In the genomic region with DNA sequence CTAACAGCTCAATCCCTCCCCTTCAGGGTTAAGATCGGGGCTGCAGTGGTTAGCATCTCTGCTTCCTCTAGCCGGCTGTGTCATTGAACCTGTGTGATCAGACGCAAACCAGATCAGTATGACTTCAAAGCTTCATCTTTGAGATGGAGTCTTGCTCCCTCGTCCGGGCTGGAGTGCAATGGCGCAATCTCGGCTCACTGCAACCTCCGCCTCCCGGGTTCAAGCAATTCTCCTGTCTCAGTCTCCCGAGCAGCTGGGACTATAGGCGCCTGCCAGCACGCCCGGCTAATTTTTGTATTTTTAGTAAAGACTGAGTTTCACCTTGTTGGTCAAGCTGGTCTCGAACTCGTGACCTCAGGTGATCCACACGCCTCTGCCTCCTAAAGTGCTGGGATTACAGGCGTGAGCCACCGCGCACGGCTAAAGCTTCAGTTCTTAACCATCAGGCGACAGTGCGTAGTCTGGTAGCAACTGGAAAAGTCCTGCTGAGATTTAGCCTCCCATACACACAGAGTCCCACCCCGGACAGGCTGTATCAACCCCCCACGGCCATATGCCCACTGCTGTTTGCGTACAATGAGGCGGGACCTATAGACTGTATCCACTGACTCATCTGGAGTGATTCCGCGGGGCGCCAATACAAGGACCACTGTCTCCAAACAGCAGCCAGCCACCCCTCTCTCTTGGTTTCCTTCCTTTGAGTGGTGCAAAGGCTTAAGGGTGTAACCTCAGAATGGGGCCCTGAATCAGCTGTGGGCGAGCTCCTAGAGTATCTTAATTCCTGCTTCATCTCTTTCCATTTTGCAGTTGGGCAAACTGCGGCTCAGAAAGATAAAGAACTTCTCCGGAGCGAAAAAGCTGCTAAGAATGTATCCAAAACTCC, we compare ENCODE assay signal across 8 cellular contexts. TPM values are rescaled to one million over a fixed set of nuclear protein-coding genes. Genes with fewer than 3 reads are reported as not detected.
DNase-seq lines count a peak whose midpoint lies in the region; ATAC-seq and TF ChIP-seq lines count a peak whose summit lies in the region.

No MANE protein-coding gene starts in this region.

- H3K9me3 ChIP-seq in thoracic aorta, result no peaks in the 10 kb centered on the region

- DNase-seq in CMK (ENCODE audit: low read depth) (peak; percentile 74), RPMI7951 (ENCODE audit: low read depth) (peak; percentile 87), activated gamma-delta T cell (lab: John Stamatoyannopoulos, UW) (peak; percentile 15), foreskin keratinocyte (peak in 1 of 2 donors; percentile 83), occipital lobe (lab: John Stamatoyannopoulos, UW) (peak; percentile 64), thoracic aorta (ENCODE audit: low spot score) (peak; percentile 21)

- TF ChIP-seq CTCF in foreskin keratinocyte (conservative IDR thresholded peaks at IDR 0.05) (peak; percentile 45), thoracic aorta (IDR thresholded peaks at IDR 0.05) (no peak)

- no peaks in the 10 kb centered on the region for H3K36me3 ChIP-seq in thoracic aorta

- peaks cover 3% of the 10 kb centered on the region for H3K4me1 ChIP-seq in foreskin keratinocyte
- H3K4me1 ChIP-seq in thoracic aorta (ENCODE audit: control insufficient read depth in 1 of 2, low read depth in 2 of 2), result peaks cover 5 to 19% of the 10 kb centered on the region in 2 donors

- ATAC-seq in GM19455 (IDR thresholded peaks at IDR 0.05; ENCODE audit: unreplicated experiment) (peak; percentile 32), HG03575 (IDR thresholded peaks at IDR 0.05; ENCODE audit: extremely low read depth, insufficient number of reproducible peaks, low FRiP score, unreplicated experiment) (peak; percentile 27), foreskin keratinocyte (peak; percentile 67), thoracic aorta (ENCODE audit: insufficient number of reproducible peaks, low FRiP score, low read depth) (peak; percentile 48)

- peak overlapping the region; percentile 97 for H3K4me3 ChIP-seq in thoracic aorta

- no peaks in the 10 kb centered on the region for H3K27me3 ChIP-seq in foreskin keratinocyte
- no peaks in the 10 kb centered on the region for H3K27me3 ChIP-seq in thoracic aorta (replicated peaks; ENCODE audit: insufficient read depth)

- H3K27ac ChIP-seq in foreskin keratinocyte (peak overlapping the region; percentile 95), thoracic aorta (peak overlapping the region; percentile 99 to 100)

RNA-seq across cellular contexts. Expression of gene CELA3A, which starts 23.3 kb away (rescaled TPM):
- total RNA-seq in RPMI7951 (2014; rRNA removed; shearing (Covaris generic)), result not detected in 2 replicates
- total RNA-seq in foreskin keratinocyte, result not detected in 2 replicates
- not detected in 2 replicates for polyA plus RNA-seq in foreskin keratinocyte
- not detected for total RNA-seq in occipital lobe
- 1 to 10 TPM; 2.0 to 6.6 TPM for total RNA-seq in thoracic aorta

RNA-seq across cellular contexts. Expression of gene CDC42, which starts 27.8 kb away (rescaled TPM):
- total RNA-seq in RPMI7951 (2014; rRNA removed; shearing (Covaris generic)), result 554 and 659 TPM in 2 replicates
- total RNA-seq in foreskin keratinocyte, result 281 and 301 TPM in 2 replicates
- 190 and 204 TPM in 2 replicates for polyA plus RNA-seq in foreskin keratinocyte
- total RNA-seq in occipital lobe, result 765 TPM
- 100 to 1,000 TPM; 156 to 187 TPM for total RNA-seq in thoracic aorta

RNA-seq across cellular contexts. Expression of gene CELA3B, which starts 47.9 kb away (rescaled TPM):
- not detected in 2 replicates for total RNA-seq in RPMI7951 (2014; rRNA removed; shearing (Covaris generic))
- total RNA-seq in foreskin keratinocyte, result not detected in 2 replicates
- polyA plus RNA-seq in foreskin keratinocyte, result not detected in 2 replicates
- total RNA-seq in occipital lobe, result not detected
- 1 to 10 TPM in 1 of 2 donors, not detected in 1; 2.0 TPM for total RNA-seq in thoracic aorta
